24 cellular contexts compared by ENCODE assay signal in genomic region chr19:46906221-46906620, GRCh38.
"Had no signal": no experiment of that assay in that cellular context is flagged by ENCODE, and none has a peak within 500 bp of the region (broad histone marks: within the 10 kb centered on the region; RNA-seq: fewer than 3 reads in every experiment).

No MANE protein-coding gene starts in this region.

- ATAC-seq: activated CD4-positive, alpha-beta T cell treated with anti-CD3 and anti-CD28 coated beads for 36 hours; heart right ventricle; left cardiac atrium; psoas muscle had no signal

- H3K27ac Mint-ChIP-seq: activated B cell treated with CpG ODN at 0.5 μM for 24 hours; activated CD4-positive, alpha-beta T cell treated with anti-CD3 and anti-CD28 coated beads for 36 hours; activated naive CD4-positive, alpha-beta T cell treated with anti-CD3 and anti-CD28 coated beads, Interleukin-2, amount 50 U/mL, for 24 hours; stimulated activated naive CD8-positive, alpha-beta T cell treated with anti-CD3 and anti-CD28 coated beads, Interleukin-15, Interleukin-2, amounts not matched to agents 100 ng/mL and 50 ng/mL, for 24 hours; T-helper 1 cell treated with Interleukin-12 subunit alpha and Interleukin-12 subunit beta and Interleukin-4 antibody, amounts not matched to agents 30 μg/mL and 1 μg/mL, for 36 hours had no signal

- H3K4me3 ChIP-seq: heart right ventricle, psoas muscle, right atrium auricular region, spleen, thyroid gland had no signal

- H3K27me3 Mint-ChIP-seq: activated B cell treated with CpG ODN at 0.5 μM for 24 hours; activated CD4-positive, alpha-beta T cell treated with anti-CD3 and anti-CD28 coated beads for 36 hours; activated naive CD4-positive, alpha-beta T cell treated with anti-CD3 and anti-CD28 coated beads, Interleukin-2, amount 50 U/mL, for 24 hours; naive B cell; stimulated activated naive CD8-positive, alpha-beta T cell treated with anti-CD3 and anti-CD28 coated beads, Interleukin-15, Interleukin-2, amounts not matched to agents 100 ng/mL and 50 ng/mL, for 24 hours had no signal

- H3K27me3 ChIP-seq: heart right ventricle, right atrium auricular region, spleen, thyroid gland had no signal

- H3K36me3 Mint-ChIP-seq: naive B cell had no signal

- H3K36me3 ChIP-seq: heart right ventricle, right atrium auricular region, spleen, thyroid gland had no signal

- H3K4me3 Mint-ChIP-seq: activated B cell treated with CpG ODN at 0.5 μM for 24 hours; activated CD4-positive, alpha-beta T cell treated with anti-CD3 and anti-CD28 coated beads for 36 hours; activated naive CD4-positive, alpha-beta T cell treated with anti-CD3 and anti-CD28 coated beads, Interleukin-2, amount 50 U/mL, for 24 hours; naive B cell; neural crest cell; stimulated activated naive CD8-positive, alpha-beta T cell treated with anti-CD3 and anti-CD28 coated beads, Interleukin-15, Interleukin-2, amounts not matched to agents 100 ng/mL and 50 ng/mL, for 24 hours; T-helper 1 cell treated with Interleukin-12 subunit alpha and Interleukin-12 subunit beta and Interleukin-4 antibody, amounts not matched to agents 30 μg/mL and 1 μg/mL, for 36 hours had no signal

- H3K27ac ChIP-seq: psoas muscle had no signal

- H3K9me3 Mint-ChIP-seq: activated B cell treated with CpG ODN at 0.5 μM for 24 hours; activated naive CD4-positive, alpha-beta T cell treated with anti-CD3 and anti-CD28 coated beads, Interleukin-2, amount 50 U/mL, for 24 hours; neural crest cell; stimulated activated naive CD8-positive, alpha-beta T cell treated with anti-CD3 and anti-CD28 coated beads, Interleukin-15, Interleukin-2, amounts not matched to agents 100 ng/mL and 50 ng/mL, for 24 hours; T-helper 1 cell treated with Interleukin-12 subunit alpha and Interleukin-12 subunit beta and Interleukin-4 antibody, amounts not matched to agents 30 μg/mL and 1 μg/mL, for 36 hours had no signal

- H3K9me3 ChIP-seq: heart right ventricle, psoas muscle, right atrium auricular region, spleen, thyroid gland had no signal

- DNase-seq: activated B cell treated with CpG ODN at 0.5 μM for 24 hours; activated CD4-positive, alpha-beta T cell treated with anti-CD3 and anti-CD28 coated beads for 36 hours; activated CD4-positive, alpha-beta T cell treated with anti-CD3 and anti-CD28 coated beads, Interleukin-2, amount 50 U/mL, for 48 hours; activated effector memory CD4-positive, alpha-beta T cell treated with anti-CD3 and anti-CD28 coated beads, Interleukin-2, amount 50 U/mL, for 16 hours; aorta; cerebellar nuclear complex; cortex of kidney; heart right ventricle; islet precursor cell; left cardiac atrium; mesenchymal stem cell; naive B cell; psoas muscle; spleen; stimulated activated CD4-positive, alpha-beta T cell treated with anti-CD3 and anti-CD28 coated beads, Interleukin-4, amount 100 ng/mL, for 24 hours; substantia nigra; T1000; thyroid gland had no signal

- FAIRE-seq: endometrium had no signal
